In the genomic region with DNA sequence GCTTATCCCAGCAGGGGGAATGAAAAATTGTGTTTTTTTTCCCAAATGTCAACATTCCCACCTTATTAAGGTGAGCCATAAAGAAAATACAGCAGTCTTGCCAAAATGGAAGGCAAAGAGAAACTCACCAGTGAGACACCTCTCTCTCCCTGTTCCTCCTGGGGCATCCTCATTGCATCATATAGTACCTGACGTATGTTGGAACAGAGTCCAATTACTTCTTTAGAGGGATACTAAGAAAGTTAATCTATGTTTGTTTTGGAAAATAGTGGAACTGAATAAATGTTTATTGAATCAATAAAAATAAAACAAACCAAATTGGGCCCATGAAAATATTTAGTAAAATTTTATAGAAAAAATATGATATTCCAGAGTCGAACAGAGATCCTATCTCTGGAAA, we compare ENCODE assay signal across 21 cellular contexts.
DNase-seq lines count a peak whose midpoint lies in the region; ATAC-seq and TF ChIP-seq lines count a peak whose summit lies in the region.
"Had no signal": no experiment of that assay in that cellular context is flagged by ENCODE, and none has a peak within 500 bp of the region (broad histone marks: within the 10 kb centered on the region; RNA-seq: fewer than 3 reads in every experiment).

No MANE protein-coding gene starts in this region.

- POLR2A ChIA-PET in MCF 10A (lab: Yijun Ruan, JAX) = no interaction called here

- H3K4me3 ChIP-seq in breast epithelium = no peak overlapping the region
- H3K4me3 ChIP-seq in prostate gland = no peak overlapping the region
- H3K4me3 ChIP-seq in coronary artery = no peak overlapping the region
- H3K4me3 ChIP-seq: A549; BLaER1 treated with 17β-estradiol and CSF1 and Interleukin-3, amounts not matched to agents 10 nM and 100 nM; GM23248 had no signal

- CTCF ChIA-PET in MCF 10A (lab: Yijun Ruan, JAX) = no interaction called here

- no peak for TF ChIP-seq POLR2A in breast epithelium (IDR thresholded peaks at IDR 0.05)
- no peak for TF ChIP-seq POLR2A in prostate gland (IDR thresholded peaks at IDR 0.05)

- no peak overlapping the region for H3K4me3 Mint-ChIP-seq in MCF 10A (ENCODE audit: unreplicated experiment)
- H3K4me3 Mint-ChIP-seq: CD14-positive monocyte; CD4-positive, alpha-beta T cell had no signal

- H3K27ac ChIP-seq in breast epithelium (no peak overlapping the region), prostate gland (no peak overlapping the region), coronary artery (no peak overlapping the region)
- H3K27ac ChIP-seq: A549; BLaER1 treated with 17β-estradiol and CSF1 and Interleukin-3, amounts not matched to agents 10 nM and 100 nM; GM23248 had no signal

- intact Hi-C loops in MCF 10A (cut with micrococcal nuclease) (no loop called here), breast epithelium (cut with DNase I; ENCODE audit: low total_unique reads) (no loop called here), left colon (cut with DNase I, micrococcal nuclease) (no loop called here), prostate gland (cut with DNase I) (no loop called here)

- no peaks in the 10 kb centered on the region for H3K4me1 ChIP-seq in breast epithelium
- no peaks in the 10 kb centered on the region for H3K4me1 ChIP-seq in prostate gland (replicated peaks)
- H3K4me1 ChIP-seq: A549, BE2C had no signal

- WGBS in prostate gland = 39% methylated on average over 2 of the region's 2 CpGs

- BruUV-seq in MCF 10A (replicated peaks; lab: Mats Ljungman, UMichigan) = no TSS peak

- TF ChIP-seq CTCF in MCF 10A (IDR thresholded peaks at IDR 0.05; ENCODE audit: unreplicated experiment) (no peak), breast epithelium (IDR thresholded peaks at IDR 0.05) (no peak), prostate gland (IDR thresholded peaks at IDR 0.05) (no peak), coronary artery (IDR thresholded peaks at IDR 0.05) (no peak)

- H3K27me3 Mint-ChIP-seq in MCF 10A (ENCODE audit: insufficient read depth, unreplicated experiment) = peaks cover 71% of the 10 kb centered on the region
- H3K27me3 Mint-ChIP-seq: CD4-positive, alpha-beta T cell had no signal

- DNase-seq in MCF 10A (ENCODE audit: unreplicated experiment) (peak; percentile 1), breast epithelium (ENCODE audit: low spot score in 2 of 2) (no peak), left colon (no peak), prostate gland (ENCODE audit: low spot score) (peak; percentile 5), coronary artery (ENCODE audit: low spot score) (no peak), GDM1 (lab: John Stamatoyannopoulos, UW) (no peak)
- DNase-seq: 8988T; ACHN; AML-193; BE2C; Calu3; CD4-positive, alpha-beta T cell; COR-L47; DMS53; DMS79 treated with DMSO at 0.1 percent for 48 hours; GM23248; H7; HCEC 1CT had no signal

- H3K4me1 Mint-ChIP-seq in MCF 10A (ENCODE audit: insufficient read depth, unreplicated experiment) = no peaks in the 10 kb centered on the region
- H3K4me1 Mint-ChIP-seq: CD14-positive monocyte had no signal

- H3K27me3 ChIP-seq in breast epithelium = no peaks in the 10 kb centered on the region
- no peaks in the 10 kb centered on the region for H3K27me3 ChIP-seq in prostate gland (replicated peaks; ENCODE audit: insufficient read depth)
- H3K27me3 ChIP-seq: BE2C; BLaER1 treated with 17β-estradiol and CSF1 and Interleukin-3, amounts not matched to agents 10 nM and 100 nM had no signal

- H3K36me3 ChIP-seq in breast epithelium (no peaks in the 10 kb centered on the region), prostate gland (no peaks in the 10 kb centered on the region)
- H3K36me3 ChIP-seq: BE2C; BLaER1 treated with 17β-estradiol and CSF1 and Interleukin-3, amounts not matched to agents 10 nM and 100 nM had no signal

- H3K36me3 Mint-ChIP-seq in MCF 10A (ENCODE audit: insufficient read depth, unreplicated experiment) = no peaks in the 10 kb centered on the region
- H3K36me3 Mint-ChIP-seq: CD14-positive monocyte had no signal

- H3K27ac Mint-ChIP-seq in MCF 10A (ENCODE audit: low read depth, unreplicated experiment) = no peak overlapping the region
- H3K27ac Mint-ChIP-seq: CD14-positive monocyte; CD4-positive, alpha-beta T cell had no signal

- no peaks in the 10 kb centered on the region for H3K9me3 Mint-ChIP-seq in MCF 10A (ENCODE audit: unreplicated experiment)
- H3K9me3 Mint-ChIP-seq: CD14-positive monocyte; CD4-positive, alpha-beta T cell had no signal

- H3K9me3 ChIP-seq in breast epithelium (no peaks in the 10 kb centered on the region), prostate gland (no peaks in the 10 kb centered on the region)
- H3K9me3 ChIP-seq: A549; BE2C; BLaER1 treated with 17β-estradiol and CSF1 and Interleukin-3, amounts not matched to agents 10 nM and 100 nM had no signal

- peak; percentile 34 for ATAC-seq in left colon
- ATAC-seq: A549 had no signal

Comparison
In these comparisons a context has a peak if more than half of its experiments do, and no peak if none do; other contexts are left out.
1. DNase-seq: peak in MCF 10A (single experiment) and prostate gland (single experiment); none in breast epithelium (0 of 2), left colon (0 of 2), coronary artery (single experiment) and GDM1 (single experiment).